In genomic region chr12:18284461-18284860, GRCh38 we compare ENCODE assay signal across 22 cellular contexts. TPM values are rescaled to one million over a fixed set of nuclear protein-coding genes. Genes with fewer than 3 reads are reported as not detected.
"Had no signal": no experiment of that assay in that cellular context is flagged by ENCODE, and none has a peak within 500 bp of the region (broad histone marks: within the 10 kb centered on the region; RNA-seq: fewer than 3 reads in every experiment).

No MANE protein-coding gene starts in this region.

- H3K36me3 Mint-ChIP-seq: activated naive CD4-positive, alpha-beta T cell treated with anti-CD3 and anti-CD28 coated beads, Interleukin-2, amount 10 ng/mL, durations not matched to agents 7 days and 5 days had no signal

- DNase-seq: activated CD4-positive, alpha-beta T cell treated with anti-CD3 and anti-CD28 coated beads for 1 hour; activated CD4-positive, alpha-beta T cell treated with anti-CD3 and anti-CD28 coated beads, Interleukin-2, amount 50 U/mL, for 48 hours; activated naive CD4-positive, alpha-beta T cell treated with anti-CD3 and anti-CD28 coated beads, Interleukin-2, amount 10 ng/mL, durations not matched to agents 7 days and 5 days; activated T-cell treated with anti-CD3 and anti-CD28 coated beads, Interleukin-2, amount 50 U/mL, for 1 hour; adrenal gland; central memory CD4-positive, alpha-beta T cell; cortex of kidney; effector memory CD4-positive, alpha-beta T cell; erythroblast; hippocampal formation; kidney; left ventricle myocardium superior; nephron progenitor cell; spleen; stimulated activated CD4-positive, alpha-beta T cell treated with anti-CD3 and anti-CD28 coated beads, Interleukin-1b, Interleukin-23, amount 100 ng/mL, for 48 hours; stomach; T-helper 1 cell; T1000 had no signal

- H3K27ac ChIP-seq: adrenal gland, spleen, stomach had no signal

- ATAC-seq: sciatic nerve had no signal

- H3K27me3 Mint-ChIP-seq: activated naive CD4-positive, alpha-beta T cell treated with anti-CD3 and anti-CD28 coated beads, Interleukin-2, amount 10 ng/mL, durations not matched to agents 7 days and 5 days had no signal

- H3K9me3 ChIP-seq: adrenal gland, ovary, stomach had no signal

- H3K4me3 ChIP-seq: adrenal gland, ovary, spleen, stomach had no signal

- H3K4me1 ChIP-seq: spleen had no signal

- H3K27ac Mint-ChIP-seq: activated naive CD4-positive, alpha-beta T cell treated with anti-CD3 and anti-CD28 coated beads, Interleukin-2, amount 10 ng/mL, durations not matched to agents 7 days and 5 days; activated T-helper 2 cell treated with anti-CD3 and anti-CD28 coated beads, Interferon-gamma antibody, Interleukin-2, Interleukin-4, amounts not matched to agents 10 μg/mL and 5 μg/mL and 100 μg/mL, durations not matched to agents 14 hours and 24 hours and 36 hours; nephron progenitor cell had no signal

- H3K4me3 Mint-ChIP-seq: activated naive CD4-positive, alpha-beta T cell treated with anti-CD3 and anti-CD28 coated beads, Interleukin-2, amount 10 ng/mL, durations not matched to agents 7 days and 5 days; nephron progenitor cell had no signal

- H3K4me1 Mint-ChIP-seq: activated naive CD4-positive, alpha-beta T cell treated with anti-CD3 and anti-CD28 coated beads, Interleukin-2, amount 10 ng/mL, durations not matched to agents 7 days and 5 days had no signal

- H3K27me3 ChIP-seq: adrenal gland, ovary, spleen, stomach had no signal

- H3K36me3 ChIP-seq: adrenal gland, ovary, spleen had no signal

RNA-seq across cellular contexts. Expression of gene PIK3C2G, which starts 23.1 kb away (rescaled TPM):
- total RNA-seq: activated T-helper 2 cell treated with anti-CD3 and anti-CD28 coated beads, Interferon-gamma antibody, Interleukin-2, Interleukin-4, amounts not matched to agents 10 μg/mL and 5 μg/mL and 100 μg/mL, durations not matched to agents 14 hours and 24 hours and 36 hours; left ventricle myocardium superior; pulmonary artery endothelial cell; sciatic nerve; spleen had no signal
